ENCODE assay signal across 1 cellular context in genomic region chr1:150613061-150613920, GRCh38.
TF ChIP-seq lines count a peak whose summit lies in the region.

No MANE protein-coding gene starts in this region.

TF ChIP-seq in K562, 482 proteins besides CTCF, POLR2A, EP300 and RAD21 (continued from another document and continues in another):
- TF ChIP-seq, protein P1, sequence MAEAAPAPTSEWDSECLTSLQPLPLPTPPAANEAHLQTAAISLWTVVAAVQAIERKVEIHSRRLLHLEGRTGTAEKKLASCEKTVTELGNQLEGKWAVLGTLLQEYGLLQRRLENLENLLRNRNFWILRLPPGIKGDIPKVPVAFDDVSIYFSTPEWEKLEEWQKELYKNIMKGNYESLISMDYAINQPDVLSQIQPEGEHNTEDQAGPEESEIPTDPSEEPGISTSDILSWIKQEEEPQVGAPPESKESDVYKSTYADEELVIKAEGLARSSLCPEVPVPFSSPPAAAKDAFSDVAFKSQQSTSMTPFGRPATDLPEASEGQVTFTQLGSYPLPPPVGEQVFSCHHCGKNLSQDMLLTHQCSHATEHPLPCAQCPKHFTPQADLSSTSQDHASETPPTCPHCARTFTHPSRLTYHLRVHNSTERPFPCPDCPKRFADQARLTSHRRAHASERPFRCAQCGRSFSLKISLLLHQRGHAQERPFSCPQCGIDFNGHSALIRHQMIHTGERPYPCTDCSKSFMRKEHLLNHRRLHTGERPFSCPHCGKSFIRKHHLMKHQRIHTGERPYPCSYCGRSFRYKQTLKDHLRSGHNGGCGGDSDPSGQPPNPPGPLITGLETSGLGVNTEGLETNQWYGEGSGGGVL (CRISPR knock-in tag; IDR thresholded peaks at IDR 0.05) = no peak
- 0 out of 2 replicates have a peak, but pooled peaks have one; percentile 63 for TF ChIP-seq SMAD3 (CRISPR knock-in tag; conservative IDR thresholded peaks at IDR 0.05)
- TF ChIP-seq EP400 (IDR thresholded peaks at IDR 0.05) = peak; percentile 73
- TF ChIP-seq NR0B1 (IDR thresholded peaks at IDR 0.05; ENCODE audit: partially characterized antibody) = no peak
- TF ChIP-seq TBP (optimal IDR thresholded peaks at IDR 0.05; ENCODE audit: low read depth, low read length) = no peak
- TF ChIP-seq GABPB2 (CRISPR knock-in tag; conservative IDR thresholded peaks at IDR 0.05) = no peak
- no peak for TF ChIP-seq XRCC3 (IDR thresholded peaks at IDR 0.05)
- no peak for TF ChIP-seq ZNF277 (CRISPR knock-in tag; IDR thresholded peaks at IDR 0.05; ENCODE audit: borderline replicate concordance)
- no peak for TF ChIP-seq TAF15 (IDR thresholded peaks at IDR 0.05; ENCODE audit: low read depth, low read length)
- TF ChIP-seq HDGF (IDR thresholded peaks at IDR 0.05) = no peak
- TF ChIP-seq THRAP3 (IDR thresholded peaks at IDR 0.05; ENCODE audit: borderline replicate concordance) = no peak
- TF ChIP-seq, protein P2, sequence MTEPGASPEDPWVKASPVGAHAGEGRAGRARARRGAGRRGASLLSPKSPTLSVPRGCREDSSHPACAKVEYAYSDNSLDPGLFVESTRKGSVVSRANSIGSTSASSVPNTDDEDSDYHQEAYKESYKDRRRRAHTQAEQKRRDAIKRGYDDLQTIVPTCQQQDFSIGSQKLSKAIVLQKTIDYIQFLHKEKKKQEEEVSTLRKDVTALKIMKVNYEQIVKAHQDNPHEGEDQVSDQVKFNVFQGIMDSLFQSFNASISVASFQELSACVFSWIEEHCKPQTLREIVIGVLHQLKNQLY (CRISPR knock-in tag; conservative IDR thresholded peaks at IDR 0.05) = no peak
- no peak for TF ChIP-seq RHOXF2B (CRISPR knock-in tag; conservative IDR thresholded peaks at IDR 0.05)
- no peak for TF ChIP-seq RFX5 (IDR thresholded peaks at IDR 0.05; ENCODE audit: low read depth, low read length)
- TF ChIP-seq, protein P3, sequence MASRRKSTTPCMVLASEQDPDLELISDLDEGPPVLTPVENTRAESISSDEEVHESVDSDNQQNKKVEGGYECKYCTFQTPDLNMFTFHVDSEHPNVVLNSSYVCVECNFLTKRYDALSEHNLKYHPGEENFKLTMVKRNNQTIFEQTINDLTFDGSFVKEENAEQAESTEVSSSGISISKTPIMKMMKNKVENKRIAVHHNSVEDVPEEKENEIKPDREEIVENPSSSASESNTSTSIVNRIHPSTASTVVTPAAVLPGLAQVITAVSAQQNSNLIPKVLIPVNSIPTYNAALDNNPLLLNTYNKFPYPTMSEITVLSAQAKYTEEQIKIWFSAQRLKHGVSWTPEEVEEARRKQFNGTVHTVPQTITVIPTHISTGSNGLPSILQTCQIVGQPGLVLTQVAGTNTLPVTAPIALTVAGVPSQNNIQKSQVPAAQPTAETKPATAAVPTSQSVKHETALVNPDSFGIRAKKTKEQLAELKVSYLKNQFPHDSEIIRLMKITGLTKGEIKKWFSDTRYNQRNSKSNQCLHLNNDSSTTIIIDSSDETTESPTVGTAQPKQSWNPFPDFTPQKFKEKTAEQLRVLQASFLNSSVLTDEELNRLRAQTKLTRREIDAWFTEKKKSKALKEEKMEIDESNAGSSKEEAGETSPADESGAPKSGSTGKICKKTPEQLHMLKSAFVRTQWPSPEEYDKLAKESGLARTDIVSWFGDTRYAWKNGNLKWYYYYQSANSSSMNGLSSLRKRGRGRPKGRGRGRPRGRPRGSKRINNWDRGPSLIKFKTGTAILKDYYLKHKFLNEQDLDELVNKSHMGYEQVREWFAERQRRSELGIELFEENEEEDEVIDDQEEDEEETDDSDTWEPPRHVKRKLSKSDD (conservative IDR thresholded peaks at IDR 0.05; ENCODE audit: low read length) = no peak
- no peak for TF ChIP-seq THAP7 (CRISPR knock-in tag; IDR thresholded peaks at IDR 0.05)
- TF ChIP-seq CHD7 (IDR thresholded peaks at IDR 0.05; ENCODE audit: low read depth, low read length) = no peak
- TF ChIP-seq ZNF121 (CRISPR knock-in tag; conservative IDR thresholded peaks at IDR 0.05) = no peak
- no peak for TF ChIP-seq BMI1 (IDR thresholded peaks at IDR 0.05; ENCODE audit: low read length)
- no peak for TF ChIP-seq ZNF174 (CRISPR knock-in tag; IDR thresholded peaks at IDR 0.05)
- TF ChIP-seq YBX1 (IDR thresholded peaks at IDR 0.05) = no peak
- no peak for TF ChIP-seq ZNF143 (CRISPR knock-in tag; IDR thresholded peaks at IDR 0.05)
- no peak for TF ChIP-seq RBM22 (IDR thresholded peaks at IDR 0.05; ENCODE audit: low read depth, low read length, poor library complexity, severe bottlenecking)
- no peak for TF ChIP-seq SMC3 (conservative IDR thresholded peaks at IDR 0.05; ENCODE audit: insufficient read depth, low read depth, low read length)
- TF ChIP-seq MEF2A (IDR thresholded peaks at IDR 0.05; ENCODE audit: control insufficient read depth, low read depth, low read length) = no peak
- TF ChIP-seq ZFP30 (CRISPR knock-in tag; IDR thresholded peaks at IDR 0.05; ENCODE audit: borderline replicate concordance) = no peak
- TF ChIP-seq RCOR1 (IDR thresholded peaks at IDR 0.05; ENCODE audit: borderline replicate concordance in 1 of 2, low read depth in 2 of 2, low read length in 2 of 2) = peak in 1 of 2 experiments; percentile 37; a peak in 1 of 4 replicates
- TF ChIP-seq JUND (IDR thresholded peaks at IDR 0.05; ENCODE audit: borderline replicate concordance, low read depth, low read length) = peak; percentile 99
- TF ChIP-seq JUND (tag; IDR thresholded peaks at IDR 0.05; ENCODE audit: borderline replicate concordance, low read depth, low read length) = peak; percentile 99
- TF ChIP-seq ZNF57 (CRISPR knock-in tag; IDR thresholded peaks at IDR 0.05) = no peak
- TF ChIP-seq EGR1 (conservative IDR thresholded peaks at IDR 0.05) = no peak
- TF ChIP-seq IFI16 (CRISPR knock-in tag; IDR thresholded peaks at IDR 0.05) = no peak
- TF ChIP-seq, protein P4, sequence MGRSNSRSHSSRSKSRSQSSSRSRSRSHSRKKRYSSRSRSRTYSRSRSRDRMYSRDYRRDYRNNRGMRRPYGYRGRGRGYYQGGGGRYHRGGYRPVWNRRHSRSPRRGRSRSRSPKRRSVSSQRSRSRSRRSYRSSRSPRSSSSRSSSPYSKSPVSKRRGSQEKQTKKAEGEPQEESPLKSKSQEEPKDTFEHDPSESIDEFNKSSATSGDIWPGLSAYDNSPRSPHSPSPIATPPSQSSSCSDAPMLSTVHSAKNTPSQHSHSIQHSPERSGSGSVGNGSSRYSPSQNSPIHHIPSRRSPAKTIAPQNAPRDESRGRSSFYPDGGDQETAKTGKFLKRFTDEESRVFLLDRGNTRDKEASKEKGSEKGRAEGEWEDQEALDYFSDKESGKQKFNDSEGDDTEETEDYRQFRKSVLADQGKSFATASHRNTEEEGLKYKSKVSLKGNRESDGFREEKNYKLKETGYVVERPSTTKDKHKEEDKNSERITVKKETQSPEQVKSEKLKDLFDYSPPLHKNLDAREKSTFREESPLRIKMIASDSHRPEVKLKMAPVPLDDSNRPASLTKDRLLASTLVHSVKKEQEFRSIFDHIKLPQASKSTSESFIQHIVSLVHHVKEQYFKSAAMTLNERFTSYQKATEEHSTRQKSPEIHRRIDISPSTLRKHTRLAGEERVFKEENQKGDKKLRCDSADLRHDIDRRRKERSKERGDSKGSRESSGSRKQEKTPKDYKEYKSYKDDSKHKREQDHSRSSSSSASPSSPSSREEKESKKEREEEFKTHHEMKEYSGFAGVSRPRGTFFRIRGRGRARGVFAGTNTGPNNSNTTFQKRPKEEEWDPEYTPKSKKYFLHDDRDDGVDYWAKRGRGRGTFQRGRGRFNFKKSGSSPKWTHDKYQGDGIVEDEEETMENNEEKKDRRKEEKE (IDR thresholded peaks at IDR 0.05; ENCODE audit: borderline replicate concordance in 1 of 2, control insufficient read depth in 1 of 2, low read depth in 2 of 2, low read length in 1 of 2) = no peak
- peak; percentile 78 for TF ChIP-seq KLF6 (CRISPR knock-in tag; IDR thresholded peaks at IDR 0.05; ENCODE audit: borderline replicate concordance)
- TF ChIP-seq TAL1 (IDR thresholded peaks at IDR 0.05) = no peak; the same call in 1 of the 2 replicates
- TF ChIP-seq ZKSCAN8 (CRISPR knock-in tag; IDR thresholded peaks at IDR 0.05) = peak; percentile 70; the same call in 1 of the 2 replicates
- TF ChIP-seq ZNF224 (CRISPR knock-in tag; IDR thresholded peaks at IDR 0.05) = no peak
- peak in 1 of 2 experiments; percentile 26; a peak in 1 of 4 replicates for TF ChIP-seq TEAD1 (CRISPR knock-in tag; IDR thresholded peaks at IDR 0.05)
- no peak for TF ChIP-seq MEF2D (tag; conservative IDR thresholded peaks at IDR 0.05; ENCODE audit: low read depth)
